In genomic region chr6:108988291-108988690, GRCh38 we compare ENCODE assay signal across 14 cellular contexts.
"Had no signal": no experiment of that assay in that cellular context is flagged by ENCODE, and none has a peak within 500 bp of the region (broad histone marks: within the 10 kb centered on the region; RNA-seq: fewer than 3 reads in every experiment).

No MANE protein-coding gene starts in this region.

- DNase-seq: activated CD4-positive, alpha-beta T cell treated with anti-CD3 and anti-CD28 coated beads for 48 hours; activated naive CD4-positive, alpha-beta T cell; central memory CD4-positive, alpha-beta T cell; cortex of kidney; effector CD8-positive, alpha-beta T cell; left cardiac atrium; ovary; substantia nigra; T-cell; WERI-Rb-1 had no signal

- H3K4me2 ChIP-seq: neural progenitor cell had no signal

- ATAC-seq: stimulated activated memory B cell treated with anti-CD40 and anti-IgM and Interleukin-4, amounts not matched to agents 10 μg/mL and 1 μg/mL and 100 μg/mL, for 72 hours; T-cell had no signal

- H3K27ac Mint-ChIP-seq: activated T-helper 1 cell treated with anti-CD3 and anti-CD28 coated beads, Interleukin-12 subunit alpha, Interleukin-12 subunit beta, Interleukin-2, Interleukin-4 antibody, amounts not matched to agents 30 ng/mL and 10 ng/mL and 1 ng/mL, durations not matched to agents 14 hours and 24 hours and 36 hours; neural progenitor cell; stimulated activated memory B cell treated with anti-CD40 and anti-IgM and Interleukin-4, amounts not matched to agents 10 μg/mL and 1 μg/mL and 100 μg/mL, for 72 hours; T-cell had no signal

- H3K4me3 ChIP-seq: neural progenitor cell, ovary, SK-N-MC had no signal

- H3K9me3 Mint-ChIP-seq: activated T-helper 1 cell treated with anti-CD3 and anti-CD28 coated beads, Interleukin-12 subunit alpha, Interleukin-12 subunit beta, Interleukin-2, Interleukin-4 antibody, amounts not matched to agents 30 ng/mL and 10 ng/mL and 1 ng/mL, durations not matched to agents 14 hours and 24 hours and 36 hours; neural progenitor cell; stimulated activated memory B cell treated with anti-CD40 and anti-IgM and Interleukin-4, amounts not matched to agents 10 μg/mL and 1 μg/mL and 100 μg/mL, for 72 hours; T-cell had no signal

- H3K36me3 ChIP-seq: ovary had no signal

- H3K4me1 Mint-ChIP-seq: neural progenitor cell; stimulated activated memory B cell treated with anti-CD40 and anti-IgM and Interleukin-4, amounts not matched to agents 10 μg/mL and 1 μg/mL and 100 μg/mL, for 72 hours had no signal

- H3K27me3 Mint-ChIP-seq: stimulated activated memory B cell treated with anti-CD40 and anti-IgM and Interleukin-4, amounts not matched to agents 10 μg/mL and 1 μg/mL and 100 μg/mL, for 72 hours; T-cell had no signal

- H3K27ac ChIP-seq: neural progenitor cell, ovary, SK-N-MC, WERI-Rb-1 had no signal

- H3K4me1 ChIP-seq: neural progenitor cell had no signal

- H3K9ac ChIP-seq: neural progenitor cell had no signal

- H3K9me3 ChIP-seq: ovary had no signal

- H3K4me3 Mint-ChIP-seq: activated T-helper 1 cell treated with anti-CD3 and anti-CD28 coated beads, Interleukin-12 subunit alpha, Interleukin-12 subunit beta, Interleukin-2, Interleukin-4 antibody, amounts not matched to agents 30 ng/mL and 10 ng/mL and 1 ng/mL, durations not matched to agents 14 hours and 24 hours and 36 hours; neural progenitor cell; stimulated activated memory B cell treated with anti-CD40 and anti-IgM and Interleukin-4, amounts not matched to agents 10 μg/mL and 1 μg/mL and 100 μg/mL, for 72 hours; T-cell had no signal

- H3K27me3 ChIP-seq: neural progenitor cell, ovary had no signal

- H2AFZ ChIP-seq: neural progenitor cell had no signal
